Comparison of ENCODE assay signal across 8 cellular contexts in the genomic region with DNA sequence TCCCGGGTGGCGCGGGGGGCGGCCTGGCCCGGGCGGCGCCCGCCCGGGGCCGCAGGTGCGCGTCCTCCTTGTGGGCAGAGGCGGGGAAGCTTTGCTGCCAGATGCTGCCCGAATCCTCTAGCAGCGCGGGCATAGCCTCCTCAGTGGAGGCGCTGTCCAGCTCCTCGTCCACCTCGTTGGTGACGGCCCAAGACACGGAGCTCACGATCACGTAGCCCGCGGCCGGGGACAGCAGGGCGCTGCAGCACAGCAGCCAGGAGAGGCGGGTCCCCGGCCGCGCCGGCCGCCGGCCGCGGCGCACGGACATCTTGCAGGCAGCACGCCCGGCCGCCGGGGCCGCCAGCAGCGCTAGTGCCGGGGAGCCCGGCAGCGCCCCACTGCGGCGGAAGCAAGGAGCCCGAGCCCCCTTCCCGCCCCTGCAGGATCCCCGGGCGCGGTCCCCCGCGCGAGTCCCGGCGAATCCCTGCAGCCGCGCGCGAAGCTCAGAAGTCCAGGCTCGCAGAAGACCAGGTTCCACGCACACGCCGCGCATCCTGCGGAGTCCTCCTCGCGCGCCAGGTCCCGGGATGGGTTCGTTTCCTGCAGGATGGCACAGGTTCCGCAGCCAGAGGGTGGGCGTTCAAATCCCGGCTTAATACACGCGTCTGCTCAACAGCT. TPM values are rescaled to one million over a fixed set of nuclear protein-coding genes. Genes with fewer than 3 reads are reported as not detected.
DNase-seq lines count a peak whose midpoint lies in the region; ATAC-seq and TF ChIP-seq lines count a peak whose summit lies in the region.

A gene with protein sequence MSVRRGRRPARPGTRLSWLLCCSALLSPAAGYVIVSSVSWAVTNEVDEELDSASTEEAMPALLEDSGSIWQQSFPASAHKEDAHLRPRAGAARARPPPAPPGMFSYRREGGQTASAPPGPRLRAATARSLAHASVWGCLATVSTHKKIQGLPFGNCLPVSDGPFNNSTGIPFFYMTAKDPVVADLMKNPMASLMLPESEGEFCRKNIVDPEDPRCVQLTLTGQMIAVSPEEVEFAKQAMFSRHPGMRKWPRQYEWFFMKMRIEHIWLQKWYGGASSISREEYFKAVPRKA (minus strand): TSS at position 353 of the 657 bp plus-strand sequence. CDS start 46 bp downstream, at position 307.

- no peak within 1 kb of the TSS for H3K4me3 ChIP-seq in GM12875 (ENCODE audit: low read depth, low read length)
- H3K4me3 ChIP-seq in mesodermal cell (ENCODE audit: extremely low read depth, insufficient read depth, low read length, poor library complexity, severe bottlenecking), result peak within 1 kb of the TSS; percentile 35

- TF ChIP-seq CTCF in GM12875 (IDR thresholded peaks at IDR 0.05; ENCODE audit: borderline replicate concordance, insufficient read depth, low read depth, low read length), result peak; percentile 42; the same call in 1 of the 2 replicates

- H3K4me1 ChIP-seq in mesodermal cell (ENCODE audit: control insufficient read depth, insufficient read depth, low read length, poor library complexity, severe bottlenecking), result no peaks in the 10 kb centered on the region

- no peak for ATAC-seq in HG02763 (IDR thresholded peaks at IDR 0.05; ENCODE audit: unreplicated experiment)
- no peak for ATAC-seq in HG03460 (IDR thresholded peaks at IDR 0.05; ENCODE audit: unreplicated experiment)

- WGBS in mesodermal cell (ENCODE audit: insufficient coverage in 2 of 2), 2 experiments, result 2% methylated on average over 54 to 65 of the region's 79 CpGs

- no peaks in the 10 kb centered on the region for H3K36me3 ChIP-seq in mesodermal cell (ENCODE audit: control insufficient read depth, insufficient read depth, low read length)

- H3K27ac ChIP-seq in mesodermal cell (ENCODE audit: low read depth, low read length, severe bottlenecking), result no peak within 1 kb of the TSS

- DNase-seq in NCI-H226 (peak; percentile 42), epidermal melanocyte (ENCODE audit: insufficient read length, low spot score) (peak; percentile 63)
- peak; percentile 80 for DNase-seq in activated CD8-positive, alpha-beta memory T cell treated with anti-CD3 and anti-CD28 coated beads, Interleukin-2, amount 50 U/mL, for 48 hours
- DNase-seq in stimulated activated CD8-positive, alpha-beta memory T cell treated with anti-CD3 and anti-CD28 coated beads, Interleukin-15, amount 100 ng/mL, for 24 hours (ENCODE audit: low read depth), result peak; percentile 9

- H3K9me3 ChIP-seq in mesodermal cell (ENCODE audit: control insufficient read depth, low read length), result no peaks in the 10 kb centered on the region

RNA-seq across cellular contexts. Expression of the gene that starts here (rescaled TPM):
- polyA plus RNA-seq in mesodermal cell (2013, experiment 1 of 2), result 3.9 TPM
- 2.5 TPM for polyA plus RNA-seq in mesodermal cell (2013, experiment 2 of 2)

Comparison
In these comparisons a context has a peak if more than half of its experiments do, and no peak if none do; other contexts are left out.
1. DNase-seq: peak in every context shown above with its lines; median percentile 80 in activated CD8-positive, alpha-beta memory T cell treated with anti-CD3 and anti-CD28 coated beads, Interleukin-2, amount 50 U/mL, for 48 hours; 63 in epidermal melanocyte; 42 in NCI-H226; 9 in stimulated activated CD8-positive, alpha-beta memory T cell treated with anti-CD3 and anti-CD28 coated beads, Interleukin-15, amount 100 ng/mL, for 24 hours.